ENCODE assay signal across 17 cellular contexts in the genomic region with DNA sequence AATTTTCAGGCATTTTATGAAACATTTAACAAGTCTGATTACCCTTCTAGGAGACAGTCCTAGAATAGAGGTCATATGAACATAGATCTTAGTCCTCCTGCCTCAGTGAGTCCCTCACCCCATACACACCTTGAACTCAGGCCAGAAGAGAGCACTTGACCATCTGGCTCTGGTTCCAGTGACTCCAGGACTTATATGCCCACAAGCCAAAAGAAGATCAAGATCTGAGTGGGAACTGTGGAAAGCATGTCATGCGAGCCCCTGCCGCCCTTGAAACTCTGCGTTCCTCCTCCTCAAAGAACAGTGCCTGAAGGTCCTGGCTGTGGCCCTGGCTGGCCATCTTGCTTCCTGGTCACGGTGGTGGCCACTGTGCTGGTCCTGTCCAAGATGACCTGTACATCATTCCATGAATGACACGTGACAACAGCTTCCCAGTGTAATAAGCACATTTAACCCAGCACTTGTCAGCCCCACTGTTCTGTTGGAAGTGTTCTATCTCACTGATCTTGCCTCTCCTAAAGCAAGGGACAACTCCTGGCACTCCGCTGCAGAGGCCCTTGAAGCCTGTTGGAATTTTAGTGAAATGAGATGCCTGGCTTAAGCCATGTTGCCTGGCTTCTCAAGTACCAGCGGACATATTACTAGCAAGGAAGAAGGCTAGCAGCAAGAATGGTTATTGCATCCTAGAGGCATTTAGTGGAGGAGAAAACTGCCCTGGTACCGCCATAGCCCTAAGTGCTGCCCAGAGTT. TPM values are rescaled to one million over a fixed set of nuclear protein-coding genes. Genes with fewer than 3 reads are reported as not detected.
A peak's percentile ranks its signal among the peaks of the same experiment; 100 is the strongest.
DNase-seq lines count a peak whose midpoint lies in the region; ATAC-seq lines count a peak whose summit lies in the region.
"Had no signal": no experiment of that assay in that cellular context is flagged by ENCODE, and none has a peak within 500 bp of the region (broad histone marks: within the 10 kb centered on the region; RNA-seq: fewer than 3 reads in every experiment).

No MANE protein-coding gene starts in this region.

- intact Hi-C loops in posterior vena cava (cut with DNase I): no loop called here

- ATAC-seq in left lobe of liver: no peak
- no peak for ATAC-seq in HG03457 (IDR thresholded peaks at IDR 0.05; ENCODE audit: unreplicated experiment)
- ATAC-seq: A549 had no signal

- peak; percentile 2 for DNase-seq in stimulated activated CD4-positive, alpha-beta T cell treated with anti-CD3 and anti-CD28 coated beads, Interleukin-4, amount 100 ng/mL, for 24 hours
- DNase-seq in stimulated activated CD4-positive, alpha-beta T cell treated with anti-CD3 and anti-CD28 coated beads, Interleukin-15, amount 100 ng/mL, for 24 hours: no peak
- DNase-seq in left lobe of liver (ENCODE audit: low spot score) (peak; percentile 24), posterior vena cava (ENCODE audit: low spot score) (peak; percentile 53), germinal center (ENCODE audit: low spot score) (no peak), NAMALWA (ENCODE audit: low spot score) (no peak)
- DNase-seq: C1 segment of cervical spinal cord, Caco-2, EL, NCI-H1092 treated with DMSO at 0.1 percent for 48 hours, NCI-H446, NCI-H748 treated with DMSO at 0.1 percent for 48 hours, OCI-M1, RPMI8226, SIG-M5 had no signal

RNA-seq across cellular contexts. Expression of gene TTC32, which starts 17.6 kb away (rescaled TPM):
- total RNA-seq in left lobe of liver (4.9 TPM), posterior vena cava (1 to 10 TPM; 7.4 to 9.4 TPM)

Comparison
In these comparisons a context has a peak if more than half of its experiments do, and no peak if none do; other contexts are left out.
1. DNase-seq: peak in stimulated activated CD4-positive, alpha-beta T cell treated with anti-CD3 and anti-CD28 coated beads, Interleukin-4, amount 100 ng/mL, for 24 hours (single experiment), left lobe of liver (single experiment) and posterior vena cava (single experiment); none in stimulated activated CD4-positive, alpha-beta T cell treated with anti-CD3 and anti-CD28 coated beads, Interleukin-15, amount 100 ng/mL, for 24 hours (single experiment), germinal center (single experiment) and NAMALWA (single experiment).